In the genomic region with DNA sequence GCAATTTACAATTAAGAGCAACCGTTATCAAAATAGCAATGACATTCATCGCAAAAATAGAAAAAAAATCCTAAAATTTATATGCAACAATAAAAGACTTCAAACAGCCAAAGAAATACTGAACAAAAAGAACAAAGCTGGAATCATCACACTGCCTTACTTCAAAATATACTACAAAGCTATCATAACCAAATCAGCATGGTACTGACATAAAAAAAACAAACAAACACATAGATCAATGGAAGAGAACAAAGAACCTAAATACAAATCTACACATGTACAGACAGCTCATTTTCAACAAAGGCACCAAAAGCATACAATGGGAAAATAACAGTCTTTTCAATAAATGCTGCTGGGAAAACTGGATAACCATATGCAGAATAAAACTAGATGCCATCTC, we compare ENCODE assay signal across 1 cellular context.
TF ChIP-seq lines count a peak whose summit lies in the region.

No MANE protein-coding gene starts in this region.

TF ChIP-seq in H1, 55 proteins besides CTCF, POLR2A, EP300 and RAD21:
- TF ChIP-seq PHF8 (conservative IDR thresholded peaks at IDR 0.05; ENCODE audit: low read depth, low read length) (no peak), POLR2AphosphoS5 (IDR thresholded peaks at IDR 0.05; ENCODE audit: low read depth, low read length) (no peak), SP4 (IDR thresholded peaks at IDR 0.05; ENCODE audit: low read length) (no peak), TCF12 (IDR thresholded peaks at IDR 0.05; ENCODE audit: low read depth, low read length) (no peak), HDAC2 (IDR thresholded peaks at IDR 0.05; ENCODE audit: borderline replicate concordance in 1 of 2, low read depth in 2 of 2, low read length in 2 of 2) (no peak), CBX8 (IDR thresholded peaks at IDR 0.05; ENCODE audit: borderline replicate concordance, low read depth, low read length) (no peak), KDM1A (IDR thresholded peaks at IDR 0.05; ENCODE audit: borderline replicate concordance, low read length) (no peak), BCL11A (IDR thresholded peaks at IDR 0.05; ENCODE audit: low read depth in 2 of 2, low read length in 2 of 2) (no peak), RXRA (IDR thresholded peaks at IDR 0.05; ENCODE audit: insufficient read depth, low read depth, low read length) (no peak), NANOG (IDR thresholded peaks at IDR 0.05; ENCODE audit: insufficient read depth, low read depth, low read length, poor library complexity, severe bottlenecking) (no peak), GTF2F1 (IDR thresholded peaks at IDR 0.05; ENCODE audit: borderline replicate concordance, low read depth, low read length) (no peak), E2F6 (IDR thresholded peaks at IDR 0.05) (no peak), TAF7 (optimal IDR thresholded peaks at IDR 0.05; ENCODE audit: borderline replicate concordance, low read depth, low read length) (no peak), CHD2 (IDR thresholded peaks at IDR 0.05; ENCODE audit: low read length) (no peak), RBBP5 (IDR thresholded peaks at IDR 0.05; ENCODE audit: borderline replicate concordance, low read depth, low read length) (no peak)
- TF ChIP-seq, protein P1, sequence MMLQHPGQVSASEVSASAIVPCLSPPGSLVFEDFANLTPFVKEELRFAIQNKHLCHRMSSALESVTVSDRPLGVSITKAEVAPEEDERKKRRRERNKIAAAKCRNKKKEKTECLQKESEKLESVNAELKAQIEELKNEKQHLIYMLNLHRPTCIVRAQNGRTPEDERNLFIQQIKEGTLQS (IDR thresholded peaks at IDR 0.05; ENCODE audit: insufficient read depth, low read depth, low read length): no peak
- TF ChIP-seq, protein P2, sequence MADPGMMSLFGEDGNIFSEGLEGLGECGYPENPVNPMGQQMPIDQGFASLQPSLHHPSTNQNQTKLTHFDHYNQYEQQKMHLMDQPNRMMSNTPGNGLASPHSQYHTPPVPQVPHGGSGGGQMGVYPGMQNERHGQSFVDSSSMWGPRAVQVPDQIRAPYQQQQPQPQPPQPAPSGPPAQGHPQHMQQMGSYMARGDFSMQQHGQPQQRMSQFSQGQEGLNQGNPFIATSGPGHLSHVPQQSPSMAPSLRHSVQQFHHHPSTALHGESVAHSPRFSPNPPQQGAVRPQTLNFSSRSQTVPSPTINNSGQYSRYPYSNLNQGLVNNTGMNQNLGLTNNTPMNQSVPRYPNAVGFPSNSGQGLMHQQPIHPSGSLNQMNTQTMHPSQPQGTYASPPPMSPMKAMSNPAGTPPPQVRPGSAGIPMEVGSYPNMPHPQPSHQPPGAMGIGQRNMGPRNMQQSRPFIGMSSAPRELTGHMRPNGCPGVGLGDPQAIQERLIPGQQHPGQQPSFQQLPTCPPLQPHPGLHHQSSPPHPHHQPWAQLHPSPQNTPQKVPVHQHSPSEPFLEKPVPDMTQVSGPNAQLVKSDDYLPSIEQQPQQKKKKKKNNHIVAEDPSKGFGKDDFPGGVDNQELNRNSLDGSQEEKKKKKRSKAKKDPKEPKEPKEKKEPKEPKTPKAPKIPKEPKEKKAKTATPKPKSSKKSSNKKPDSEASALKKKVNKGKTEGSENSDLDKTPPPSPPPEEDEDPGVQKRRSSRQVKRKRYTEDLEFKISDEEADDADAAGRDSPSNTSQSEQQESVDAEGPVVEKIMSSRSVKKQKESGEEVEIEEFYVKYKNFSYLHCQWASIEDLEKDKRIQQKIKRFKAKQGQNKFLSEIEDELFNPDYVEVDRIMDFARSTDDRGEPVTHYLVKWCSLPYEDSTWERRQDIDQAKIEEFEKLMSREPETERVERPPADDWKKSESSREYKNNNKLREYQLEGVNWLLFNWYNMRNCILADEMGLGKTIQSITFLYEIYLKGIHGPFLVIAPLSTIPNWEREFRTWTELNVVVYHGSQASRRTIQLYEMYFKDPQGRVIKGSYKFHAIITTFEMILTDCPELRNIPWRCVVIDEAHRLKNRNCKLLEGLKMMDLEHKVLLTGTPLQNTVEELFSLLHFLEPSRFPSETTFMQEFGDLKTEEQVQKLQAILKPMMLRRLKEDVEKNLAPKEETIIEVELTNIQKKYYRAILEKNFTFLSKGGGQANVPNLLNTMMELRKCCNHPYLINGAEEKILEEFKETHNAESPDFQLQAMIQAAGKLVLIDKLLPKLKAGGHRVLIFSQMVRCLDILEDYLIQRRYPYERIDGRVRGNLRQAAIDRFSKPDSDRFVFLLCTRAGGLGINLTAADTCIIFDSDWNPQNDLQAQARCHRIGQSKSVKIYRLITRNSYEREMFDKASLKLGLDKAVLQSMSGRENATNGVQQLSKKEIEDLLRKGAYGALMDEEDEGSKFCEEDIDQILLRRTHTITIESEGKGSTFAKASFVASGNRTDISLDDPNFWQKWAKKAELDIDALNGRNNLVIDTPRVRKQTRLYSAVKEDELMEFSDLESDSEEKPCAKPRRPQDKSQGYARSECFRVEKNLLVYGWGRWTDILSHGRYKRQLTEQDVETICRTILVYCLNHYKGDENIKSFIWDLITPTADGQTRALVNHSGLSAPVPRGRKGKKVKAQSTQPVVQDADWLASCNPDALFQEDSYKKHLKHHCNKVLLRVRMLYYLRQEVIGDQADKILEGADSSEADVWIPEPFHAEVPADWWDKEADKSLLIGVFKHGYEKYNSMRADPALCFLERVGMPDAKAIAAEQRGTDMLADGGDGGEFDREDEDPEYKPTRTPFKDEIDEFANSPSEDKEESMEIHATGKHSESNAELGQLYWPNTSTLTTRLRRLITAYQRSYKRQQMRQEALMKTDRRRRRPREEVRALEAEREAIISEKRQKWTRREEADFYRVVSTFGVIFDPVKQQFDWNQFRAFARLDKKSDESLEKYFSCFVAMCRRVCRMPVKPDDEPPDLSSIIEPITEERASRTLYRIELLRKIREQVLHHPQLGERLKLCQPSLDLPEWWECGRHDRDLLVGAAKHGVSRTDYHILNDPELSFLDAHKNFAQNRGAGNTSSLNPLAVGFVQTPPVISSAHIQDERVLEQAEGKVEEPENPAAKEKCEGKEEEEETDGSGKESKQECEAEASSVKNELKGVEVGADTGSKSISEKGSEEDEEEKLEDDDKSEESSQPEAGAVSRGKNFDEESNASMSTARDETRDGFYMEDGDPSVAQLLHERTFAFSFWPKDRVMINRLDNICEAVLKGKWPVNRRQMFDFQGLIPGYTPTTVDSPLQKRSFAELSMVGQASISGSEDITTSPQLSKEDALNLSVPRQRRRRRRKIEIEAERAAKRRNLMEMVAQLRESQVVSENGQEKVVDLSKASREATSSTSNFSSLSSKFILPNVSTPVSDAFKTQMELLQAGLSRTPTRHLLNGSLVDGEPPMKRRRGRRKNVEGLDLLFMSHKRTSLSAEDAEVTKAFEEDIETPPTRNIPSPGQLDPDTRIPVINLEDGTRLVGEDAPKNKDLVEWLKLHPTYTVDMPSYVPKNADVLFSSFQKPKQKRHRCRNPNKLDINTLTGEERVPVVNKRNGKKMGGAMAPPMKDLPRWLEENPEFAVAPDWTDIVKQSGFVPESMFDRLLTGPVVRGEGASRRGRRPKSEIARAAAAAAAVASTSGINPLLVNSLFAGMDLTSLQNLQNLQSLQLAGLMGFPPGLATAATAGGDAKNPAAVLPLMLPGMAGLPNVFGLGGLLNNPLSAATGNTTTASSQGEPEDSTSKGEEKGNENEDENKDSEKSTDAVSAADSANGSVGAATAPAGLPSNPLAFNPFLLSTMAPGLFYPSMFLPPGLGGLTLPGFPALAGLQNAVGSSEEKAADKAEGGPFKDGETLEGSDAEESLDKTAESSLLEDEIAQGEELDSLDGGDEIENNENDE (IDR thresholded peaks at IDR 0.05; ENCODE audit: insufficient replicate concordance, low read length): no peak
- TF ChIP-seq, protein P3, sequence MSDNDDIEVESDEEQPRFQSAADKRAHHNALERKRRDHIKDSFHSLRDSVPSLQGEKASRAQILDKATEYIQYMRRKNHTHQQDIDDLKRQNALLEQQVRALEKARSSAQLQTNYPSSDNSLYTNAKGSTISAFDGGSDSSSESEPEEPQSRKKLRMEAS (IDR thresholded peaks at IDR 0.05): no peak
TF ChIP-seq in H1: peak in this region for 0.
